ENCODE assay signal across 1 cellular context in the genomic region with DNA sequence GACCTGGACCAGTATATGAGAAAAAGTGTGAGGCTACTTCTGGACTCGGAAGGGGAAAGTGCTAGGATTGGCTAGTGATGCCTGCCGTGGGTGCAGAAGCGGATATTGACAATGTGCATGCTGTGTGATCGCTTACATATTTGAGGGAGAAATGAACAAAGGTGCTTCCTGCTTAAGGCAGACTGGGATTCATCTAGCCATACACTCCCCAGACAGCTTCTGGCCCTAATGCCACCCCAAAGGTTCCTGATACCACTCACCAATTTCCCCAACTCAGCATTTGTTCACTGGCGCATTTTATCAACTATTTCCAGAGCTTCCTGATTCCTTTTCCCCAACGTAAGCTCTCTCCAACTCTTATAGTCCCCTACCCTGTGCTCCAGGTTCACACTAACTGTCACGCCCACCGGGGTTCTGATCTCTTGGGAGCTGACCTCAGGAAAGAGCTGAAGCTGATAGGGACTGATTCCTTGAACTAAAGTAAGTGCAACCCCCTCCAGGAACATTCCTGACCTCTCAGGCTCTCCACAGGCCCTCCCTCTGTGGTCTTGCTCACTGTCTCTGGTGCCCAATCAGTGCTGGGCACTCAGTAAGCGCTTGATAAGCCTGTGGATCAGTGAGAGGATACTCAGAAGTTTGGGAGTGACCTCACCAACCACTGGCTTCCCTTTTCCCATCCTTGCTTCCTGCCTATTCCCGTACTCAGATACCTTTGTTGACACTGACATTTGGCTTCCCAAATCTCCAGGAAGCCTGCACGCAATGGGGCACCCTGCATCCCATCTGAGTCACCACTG.
A peak's percentile ranks its signal among the peaks of the same experiment; 100 is the strongest.
TF ChIP-seq lines count a peak whose summit lies in the region.

No MANE protein-coding gene starts in this region.

TF ChIP-seq in K562, 482 proteins besides CTCF, POLR2A, EP300 and RAD21 (continued from another document and continues in another):
- TF ChIP-seq, protein P1, sequence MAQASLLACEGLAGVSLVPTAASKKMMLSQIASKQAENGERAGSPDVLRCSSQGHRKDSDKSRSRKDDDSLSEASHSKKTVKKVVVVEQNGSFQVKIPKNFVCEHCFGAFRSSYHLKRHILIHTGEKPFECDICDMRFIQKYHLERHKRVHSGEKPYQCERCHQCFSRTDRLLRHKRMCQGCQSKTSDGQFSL (CRISPR knock-in tag; IDR thresholded peaks at IDR 0.05) = no peak
- TF ChIP-seq, protein P1 (tag; IDR thresholded peaks at IDR 0.05) = no peak
- TF ChIP-seq LEF1 (IDR thresholded peaks at IDR 0.05) (no peak), RCOR1 (IDR thresholded peaks at IDR 0.05; ENCODE audit: borderline replicate concordance in 1 of 2, low read depth in 2 of 2, low read length in 2 of 2) (0 out of 4 replicates have a peak, but pooled peaks of 1 of the 2 experiments have one; percentile 36), MAFF (IDR thresholded peaks at IDR 0.05; ENCODE audit: low read length) (peak; percentile 49; the same call in 1 of the 2 replicates), NFXL1 (CRISPR knock-in tag; IDR thresholded peaks at IDR 0.05) (no peak), RBM39 (optimal IDR thresholded peaks at IDR 0.05; ENCODE audit: low read depth, low read length) (no peak), ETV6 (IDR thresholded peaks at IDR 0.05; ENCODE audit: borderline replicate concordance in 1 of 2, low read depth in 2 of 2, low read length in 1 of 2) (no peak), ETV6 (CRISPR knock-in tag; IDR thresholded peaks at IDR 0.05; ENCODE audit: borderline replicate concordance) (no peak), ZNF511 (CRISPR knock-in tag; IDR thresholded peaks at IDR 0.05) (no peak), MLLT1 (IDR thresholded peaks at IDR 0.05) (peak in 1 of 2 experiments; percentile 91; a peak in 2 of 4 replicates), KDM1A (IDR thresholded peaks at IDR 0.05) (peak in 1 of 2 experiments; percentile 18; a peak in 1 of 4 replicates), MIER1 (IDR thresholded peaks at IDR 0.05; ENCODE audit: low read depth) (no peak), ZNF354B (CRISPR knock-in tag; IDR thresholded peaks at IDR 0.05) (no peak), NR2C2 (CRISPR knock-in tag; IDR thresholded peaks at IDR 0.05) (no peak), NR2C2 (tag; IDR thresholded peaks at IDR 0.05) (peak; percentile 17; the same call in 1 of the 2 replicates), XRCC4 (IDR thresholded peaks at IDR 0.05; ENCODE audit: extremely low read depth, insufficient read depth, insufficient read length) (no peak), ZBTB17 (CRISPR knock-in tag; IDR thresholded peaks at IDR 0.05) (peak; percentile 94), MCM5 (IDR thresholded peaks at IDR 0.05; ENCODE audit: low read depth) (no peak), EHMT2 (IDR thresholded peaks at IDR 0.05) (no peak), ZNF766 (CRISPR knock-in tag; conservative IDR thresholded peaks at IDR 0.05) (no peak), HCFC1 (IDR thresholded peaks at IDR 0.05; ENCODE audit: low read depth, low read length) (no peak), TRIM28 (IDR thresholded peaks at IDR 0.05) (no peak), ARHGAP35 (IDR thresholded peaks at IDR 0.05; ENCODE audit: partially characterized antibody) (no peak), PTTG1 (tag; IDR thresholded peaks at IDR 0.05; ENCODE audit: low read depth) (no peak), ZNF507 (tag; conservative IDR thresholded peaks at IDR 0.05) (no peak), PYGO2 (tag; IDR thresholded peaks at IDR 0.05) (no peak), C11orf30 (IDR thresholded peaks at IDR 0.05; ENCODE audit: low read depth) (peak; percentile 84), SMARCE1 (IDR thresholded peaks at IDR 0.05) (no peak), TEAD4 (IDR thresholded peaks at IDR 0.05; ENCODE audit: low read length) (no peak), TEAD4 (CRISPR knock-in tag; IDR thresholded peaks at IDR 0.05; ENCODE audit: borderline replicate concordance) (no peak), HDAC1 (IDR thresholded peaks at IDR 0.05) (no peak), TCF7 (IDR thresholded peaks at IDR 0.05; ENCODE audit: borderline replicate concordance) (no peak), NFIC (IDR thresholded peaks at IDR 0.05) (no peak), SIN3B (IDR thresholded peaks at IDR 0.05; ENCODE audit: low read depth) (no peak), CBX8 (IDR thresholded peaks at IDR 0.05; ENCODE audit: borderline replicate concordance, extremely low read depth, low read depth, low read length, poor library complexity, severe bottlenecking) (no peak), TSC22D4 (tag; IDR thresholded peaks at IDR 0.05) (no peak), ZC3H8 (IDR thresholded peaks at IDR 0.05) (no peak), ZNF324 (CRISPR knock-in tag; IDR thresholded peaks at IDR 0.05) (no peak), ATF3 (IDR thresholded peaks at IDR 0.05) (peak; percentile 28; the same call in 1 of the 2 replicates), ATF3 (CRISPR knock-in tag; conservative IDR thresholded peaks at IDR 0.05) (no peak)
- TF ChIP-seq, protein P2, sequence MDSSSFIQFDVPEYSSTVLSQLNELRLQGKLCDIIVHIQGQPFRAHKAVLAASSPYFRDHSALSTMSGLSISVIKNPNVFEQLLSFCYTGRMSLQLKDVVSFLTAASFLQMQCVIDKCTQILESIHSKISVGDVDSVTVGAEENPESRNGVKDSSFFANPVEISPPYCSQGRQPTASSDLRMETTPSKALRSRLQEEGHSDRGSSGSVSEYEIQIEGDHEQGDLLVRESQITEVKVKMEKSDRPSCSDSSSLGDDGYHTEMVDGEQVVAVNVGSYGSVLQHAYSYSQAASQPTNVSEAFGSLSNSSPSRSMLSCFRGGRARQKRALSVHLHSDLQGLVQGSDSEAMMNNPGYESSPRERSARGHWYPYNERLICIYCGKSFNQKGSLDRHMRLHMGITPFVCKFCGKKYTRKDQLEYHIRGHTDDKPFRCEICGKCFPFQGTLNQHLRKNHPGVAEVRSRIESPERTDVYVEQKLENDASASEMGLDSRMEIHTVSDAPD (CRISPR knock-in tag; IDR thresholded peaks at IDR 0.05) = no peak
- TF ChIP-seq, protein P3, sequence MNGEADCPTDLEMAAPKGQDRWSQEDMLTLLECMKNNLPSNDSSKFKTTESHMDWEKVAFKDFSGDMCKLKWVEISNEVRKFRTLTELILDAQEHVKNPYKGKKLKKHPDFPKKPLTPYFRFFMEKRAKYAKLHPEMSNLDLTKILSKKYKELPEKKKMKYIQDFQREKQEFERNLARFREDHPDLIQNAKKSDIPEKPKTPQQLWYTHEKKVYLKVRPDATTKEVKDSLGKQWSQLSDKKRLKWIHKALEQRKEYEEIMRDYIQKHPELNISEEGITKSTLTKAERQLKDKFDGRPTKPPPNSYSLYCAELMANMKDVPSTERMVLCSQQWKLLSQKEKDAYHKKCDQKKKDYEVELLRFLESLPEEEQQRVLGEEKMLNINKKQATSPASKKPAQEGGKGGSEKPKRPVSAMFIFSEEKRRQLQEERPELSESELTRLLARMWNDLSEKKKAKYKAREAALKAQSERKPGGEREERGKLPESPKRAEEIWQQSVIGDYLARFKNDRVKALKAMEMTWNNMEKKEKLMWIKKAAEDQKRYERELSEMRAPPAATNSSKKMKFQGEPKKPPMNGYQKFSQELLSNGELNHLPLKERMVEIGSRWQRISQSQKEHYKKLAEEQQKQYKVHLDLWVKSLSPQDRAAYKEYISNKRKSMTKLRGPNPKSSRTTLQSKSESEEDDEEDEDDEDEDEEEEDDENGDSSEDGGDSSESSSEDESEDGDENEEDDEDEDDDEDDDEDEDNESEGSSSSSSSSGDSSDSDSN (IDR thresholded peaks at IDR 0.05; ENCODE audit: borderline replicate concordance in 1 of 2, low read depth in 2 of 2, low read length in 2 of 2) = no peak
- TF ChIP-seq, protein P4, sequence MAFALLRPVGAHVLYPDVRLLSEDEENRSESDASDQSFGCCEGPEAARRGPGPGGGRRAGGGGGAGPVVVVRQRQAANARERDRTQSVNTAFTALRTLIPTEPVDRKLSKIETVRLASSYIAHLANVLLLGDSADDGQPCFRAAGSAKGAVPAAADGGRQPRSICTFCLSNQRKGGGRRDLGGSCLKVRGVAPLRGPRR (CRISPR knock-in tag; IDR thresholded peaks at IDR 0.05) = no peak
- TF ChIP-seq, protein P5, sequence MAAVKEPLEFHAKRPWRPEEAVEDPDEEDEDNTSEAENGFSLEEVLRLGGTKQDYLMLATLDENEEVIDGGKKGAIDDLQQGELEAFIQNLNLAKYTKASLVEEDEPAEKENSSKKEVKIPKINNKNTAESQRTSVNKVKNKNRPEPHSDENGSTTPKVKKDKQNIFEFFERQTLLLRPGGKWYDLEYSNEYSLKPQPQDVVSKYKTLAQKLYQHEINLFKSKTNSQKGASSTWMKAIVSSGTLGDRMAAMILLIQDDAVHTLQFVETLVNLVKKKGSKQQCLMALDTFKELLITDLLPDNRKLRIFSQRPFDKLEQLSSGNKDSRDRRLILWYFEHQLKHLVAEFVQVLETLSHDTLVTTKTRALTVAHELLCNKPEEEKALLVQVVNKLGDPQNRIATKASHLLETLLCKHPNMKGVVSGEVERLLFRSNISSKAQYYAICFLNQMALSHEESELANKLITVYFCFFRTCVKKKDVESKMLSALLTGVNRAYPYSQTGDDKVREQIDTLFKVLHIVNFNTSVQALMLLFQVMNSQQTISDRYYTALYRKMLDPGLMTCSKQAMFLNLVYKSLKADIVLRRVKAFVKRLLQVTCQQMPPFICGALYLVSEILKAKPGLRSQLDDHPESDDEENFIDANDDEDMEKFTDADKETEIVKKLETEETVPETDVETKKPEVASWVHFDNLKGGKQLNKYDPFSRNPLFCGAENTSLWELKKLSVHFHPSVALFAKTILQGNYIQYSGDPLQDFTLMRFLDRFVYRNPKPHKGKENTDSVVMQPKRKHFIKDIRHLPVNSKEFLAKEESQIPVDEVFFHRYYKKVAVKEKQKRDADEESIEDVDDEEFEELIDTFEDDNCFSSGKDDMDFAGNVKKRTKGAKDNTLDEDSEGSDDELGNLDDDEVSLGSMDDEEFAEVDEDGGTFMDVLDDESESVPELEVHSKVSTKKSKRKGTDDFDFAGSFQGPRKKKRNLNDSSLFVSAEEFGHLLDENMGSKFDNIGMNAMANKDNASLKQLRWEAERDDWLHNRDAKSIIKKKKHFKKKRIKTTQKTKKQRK (IDR thresholded peaks at IDR 0.05; ENCODE audit: borderline replicate concordance, low read depth, low read length) = no peak
- TF ChIP-seq, protein P6, sequence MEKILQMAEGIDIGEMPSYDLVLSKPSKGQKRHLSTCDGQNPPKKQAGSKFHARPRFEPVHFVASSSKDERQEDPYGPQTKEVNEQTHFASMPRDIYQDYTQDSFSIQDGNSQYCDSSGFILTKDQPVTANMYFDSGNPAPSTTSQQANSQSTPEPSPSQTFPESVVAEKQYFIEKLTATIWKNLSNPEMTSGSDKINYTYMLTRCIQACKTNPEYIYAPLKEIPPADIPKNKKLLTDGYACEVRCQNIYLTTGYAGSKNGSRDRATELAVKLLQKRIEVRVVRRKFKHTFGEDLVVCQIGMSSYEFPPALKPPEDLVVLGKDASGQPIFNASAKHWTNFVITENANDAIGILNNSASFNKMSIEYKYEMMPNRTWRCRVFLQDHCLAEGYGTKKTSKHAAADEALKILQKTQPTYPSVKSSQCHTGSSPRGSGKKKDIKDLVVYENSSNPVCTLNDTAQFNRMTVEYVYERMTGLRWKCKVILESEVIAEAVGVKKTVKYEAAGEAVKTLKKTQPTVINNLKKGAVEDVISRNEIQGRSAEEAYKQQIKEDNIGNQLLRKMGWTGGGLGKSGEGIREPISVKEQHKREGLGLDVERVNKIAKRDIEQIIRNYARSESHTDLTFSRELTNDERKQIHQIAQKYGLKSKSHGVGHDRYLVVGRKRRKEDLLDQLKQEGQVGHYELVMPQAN (IDR thresholded peaks at IDR 0.05; ENCODE audit: borderline replicate concordance) = no peak
- TF ChIP-seq, protein P7, sequence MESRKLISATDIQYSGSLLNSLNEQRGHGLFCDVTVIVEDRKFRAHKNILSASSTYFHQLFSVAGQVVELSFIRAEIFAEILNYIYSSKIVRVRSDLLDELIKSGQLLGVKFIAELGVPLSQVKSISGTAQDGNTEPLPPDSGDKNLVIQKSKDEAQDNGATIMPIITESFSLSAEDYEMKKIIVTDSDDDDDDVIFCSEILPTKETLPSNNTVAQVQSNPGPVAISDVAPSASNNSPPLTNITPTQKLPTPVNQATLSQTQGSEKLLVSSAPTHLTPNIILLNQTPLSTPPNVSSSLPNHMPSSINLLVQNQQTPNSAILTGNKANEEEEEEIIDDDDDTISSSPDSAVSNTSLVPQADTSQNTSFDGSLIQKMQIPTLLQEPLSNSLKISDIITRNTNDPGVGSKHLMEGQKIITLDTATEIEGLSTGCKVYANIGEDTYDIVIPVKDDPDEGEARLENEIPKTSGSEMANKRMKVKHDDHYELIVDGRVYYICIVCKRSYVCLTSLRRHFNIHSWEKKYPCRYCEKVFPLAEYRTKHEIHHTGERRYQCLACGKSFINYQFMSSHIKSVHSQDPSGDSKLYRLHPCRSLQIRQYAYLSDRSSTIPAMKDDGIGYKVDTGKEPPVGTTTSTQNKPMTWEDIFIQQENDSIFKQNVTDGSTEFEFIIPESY (CRISPR knock-in tag; IDR thresholded peaks at IDR 0.05) = 0 out of 2 replicates have a peak, but pooled peaks have one; percentile 24
